ENCODE assay signal across 1 cellular context in genomic region chr15:64019764-64020163, GRCh38.
TF ChIP-seq lines count a peak whose summit lies in the region.

No MANE protein-coding gene starts in this region.

TF ChIP-seq in liver, 16 proteins besides CTCF, POLR2A, EP300 and RAD21 (continued from another document):
- peak; percentile 59 for TF ChIP-seq REST (IDR thresholded peaks at IDR 0.05)
- TF ChIP-seq NR2F2 (IDR thresholded peaks at IDR 0.05): no peak
- TF ChIP-seq HNF4G (IDR thresholded peaks at IDR 0.05): no peak
- TF ChIP-seq TAF1 (conservative IDR thresholded peaks at IDR 0.05): no peak
- peak; percentile 99 for TF ChIP-seq FOXA1 (IDR thresholded peaks at IDR 0.05)
- TF ChIP-seq SP1 (IDR thresholded peaks at IDR 0.05): peak; percentile 72
